Comparison of ENCODE assay signal across 19 cellular contexts in the genomic region with DNA sequence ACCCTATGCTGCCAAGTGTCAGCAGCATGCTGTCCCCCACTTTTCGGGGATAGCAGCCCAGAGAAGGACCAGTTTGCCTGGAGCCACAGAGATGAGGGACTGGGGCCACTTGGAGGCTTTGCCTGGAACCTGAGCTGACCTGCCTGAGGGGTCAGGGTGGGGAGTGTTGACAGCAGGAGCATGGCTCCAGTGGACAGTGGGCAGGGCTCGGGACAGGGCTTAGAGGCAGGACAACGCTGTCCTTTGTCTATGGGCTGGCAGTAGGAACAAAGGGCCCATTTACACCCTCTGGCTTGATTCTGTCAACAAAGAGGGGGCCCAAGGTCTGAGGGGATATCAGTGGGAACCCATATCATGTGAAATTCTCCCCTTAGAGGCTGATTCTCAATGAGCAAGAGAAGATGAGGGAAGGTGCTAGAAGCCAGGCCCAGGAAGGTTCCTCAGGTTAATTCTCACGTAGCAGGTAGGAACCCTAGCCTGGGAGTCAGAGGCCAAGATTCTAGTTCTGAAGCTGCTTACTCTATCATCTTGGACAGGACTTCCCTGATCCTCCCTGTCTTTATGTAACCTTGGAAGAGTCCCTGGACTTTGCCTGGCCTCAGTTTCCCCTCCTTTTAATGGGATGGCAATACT. TPM values are rescaled to one million over a fixed set of nuclear protein-coding genes. Genes with fewer than 3 reads are reported as not detected.
A peak's percentile ranks its signal among the peaks of the same experiment; 100 is the strongest.
DNase-seq lines count a peak whose midpoint lies in the region; ATAC-seq lines count a peak whose summit lies in the region.
"Had no signal": no experiment of that assay in that cellular context is flagged by ENCODE, and none has a peak within 500 bp of the region (broad histone marks: within the 10 kb centered on the region; RNA-seq: fewer than 3 reads in every experiment).

No MANE protein-coding gene starts in this region.

- H3K4me3 ChIP-seq in MG63 = no peak overlapping the region
- H3K4me3 ChIP-seq: BLaER1 treated with 17β-estradiol and CSF1 and Interleukin-3, amounts not matched to agents 10 nM and 100 nM; cardiac muscle cell; prostate gland had no signal

- CTCF ChIA-PET in activated CD8-positive, alpha-beta memory T cell treated with anti-CD3 and anti-CD28 coated beads, Interleukin-2, amount 10 ng/mL, durations not matched to agents 7 days and 5 days (lab: Charles Lee) = no interaction called here

- no peaks in the 10 kb centered on the region for H3K36me3 ChIP-seq in MG63
- H3K36me3 ChIP-seq: BLaER1 treated with 17β-estradiol and CSF1 and Interleukin-3, amounts not matched to agents 10 nM and 100 nM; cardiac muscle cell; prostate gland had no signal

- no peak for ATAC-seq in activated CD8-positive, alpha-beta memory T cell treated with anti-CD3 and anti-CD28 coated beads, Interleukin-2, amount 10 ng/mL, durations not matched to agents 7 days and 5 days
- no peak for ATAC-seq in GM19328 (IDR thresholded peaks at IDR 0.05; ENCODE audit: unreplicated experiment)

- H3K36me3 Mint-ChIP-seq in activated CD8-positive, alpha-beta memory T cell treated with anti-CD3 and anti-CD28 coated beads, Interleukin-2, amount 10 ng/mL, durations not matched to agents 7 days and 5 days = no peaks in the 10 kb centered on the region
- H3K36me3 Mint-ChIP-seq: activated naive CD8-positive, alpha-beta T cell; immature natural killer cell had no signal

- H3K9me3 Mint-ChIP-seq in activated CD8-positive, alpha-beta memory T cell treated with anti-CD3 and anti-CD28 coated beads, Interleukin-2, amount 10 ng/mL, durations not matched to agents 7 days and 5 days (ENCODE audit: low read depth) = no peaks in the 10 kb centered on the region

- peak; percentile 42 for DNase-seq in activated CD8-positive, alpha-beta memory T cell treated with anti-CD3 and anti-CD28 coated beads for 24 hours
- no peak for DNase-seq in activated CD8-positive, alpha-beta memory T cell treated with anti-CD3 and anti-CD28 coated beads, Interleukin-2, amount 10 ng/mL, durations not matched to agents 7 days and 5 days
- peak; percentile 57 for DNase-seq in ecto neural progenitor cell (ENCODE audit: low spot score)
- peak; percentile 91 for DNase-seq in midbrain (lab: John Stamatoyannopoulos, UW)
- no peak for DNase-seq in stimulated activated CD4-positive, alpha-beta T cell treated with anti-CD3 and anti-CD28 coated beads, Interleukin-4, amount 100 ng/mL, for 1 hour
- DNase-seq in MG63 = no peak
- DNase-seq: activated CD4-positive, alpha-beta T cell treated with anti-CD3 and anti-CD28 coated beads for 48 hours; DMS79; immature natural killer cell; NCI-H146; NCI-H2227 treated with DMSO at 0.1 percent for 48 hours had no signal

- H3K27me3 Mint-ChIP-seq in activated CD8-positive, alpha-beta memory T cell treated with anti-CD3 and anti-CD28 coated beads, Interleukin-2, amount 10 ng/mL, durations not matched to agents 7 days and 5 days = peaks cover 4% of the 10 kb centered on the region
- H3K27me3 Mint-ChIP-seq: activated naive CD8-positive, alpha-beta T cell had no signal

- no peaks in the 10 kb centered on the region for H3K9me3 ChIP-seq in MG63
- H3K9me3 ChIP-seq: prostate gland had no signal

- no peaks in the 10 kb centered on the region for H3K4me1 Mint-ChIP-seq in activated CD8-positive, alpha-beta memory T cell treated with anti-CD3 and anti-CD28 coated beads, Interleukin-2, amount 10 ng/mL, durations not matched to agents 7 days and 5 days
- H3K4me1 Mint-ChIP-seq: immature natural killer cell had no signal

- H3K27ac ChIP-seq in temporal lobe (ENCODE audit: low read depth, low read length) = peak overlapping the region; percentile 100
- H3K27ac ChIP-seq: 22Rv1; BLaER1 treated with 17β-estradiol and CSF1 and Interleukin-3, amounts not matched to agents 10 nM and 100 nM; cardiac muscle cell; prostate gland had no signal

- no peak overlapping the region for H3K27ac Mint-ChIP-seq in activated CD8-positive, alpha-beta memory T cell treated with anti-CD3 and anti-CD28 coated beads, Interleukin-2, amount 10 ng/mL, durations not matched to agents 7 days and 5 days
- H3K27ac Mint-ChIP-seq: activated naive CD8-positive, alpha-beta T cell; immature natural killer cell had no signal

- H3K27me3 ChIP-seq in MG63 = no peaks in the 10 kb centered on the region
- H3K27me3 ChIP-seq: BLaER1 treated with 17β-estradiol and CSF1 and Interleukin-3, amounts not matched to agents 10 nM and 100 nM; cardiac muscle cell had no signal

- no peak overlapping the region for H3K4me3 Mint-ChIP-seq in activated CD8-positive, alpha-beta memory T cell treated with anti-CD3 and anti-CD28 coated beads, Interleukin-2, amount 10 ng/mL, durations not matched to agents 7 days and 5 days
- H3K4me3 Mint-ChIP-seq: activated naive CD8-positive, alpha-beta T cell; immature natural killer cell had no signal

RNA-seq across cellular contexts. Expression of gene HHATL, which starts 29.7 kb away (rescaled TPM):
- not detected for total RNA-seq in activated CD8-positive, alpha-beta memory T cell treated with anti-CD3 and anti-CD28 coated beads, Interleukin-2, amount 10 ng/mL, durations not matched to agents 7 days and 5 days
- not detected for total RNA-seq in temporal lobe
- not detected in 2 replicates for total RNA-seq in MG63 (2014; rRNA removed; shearing (Covaris generic); ENCODE audit: low replicate concordance)
- total RNA-seq: LHCN-M2 had no signal

RNA-seq across cellular contexts. Expression of gene CCDC13, which starts 40.7 kb away (rescaled TPM):
- under 1 TPM; 0.35 to 0.41 TPM for total RNA-seq in activated CD8-positive, alpha-beta memory T cell treated with anti-CD3 and anti-CD28 coated beads, Interleukin-2, amount 10 ng/mL, durations not matched to agents 7 days and 5 days
- 2.7 TPM for total RNA-seq in temporal lobe
- 0.59 and 10.2 TPM in 2 replicates for total RNA-seq in MG63 (2014; rRNA removed; shearing (Covaris generic); ENCODE audit: low replicate concordance)

RNA-seq across cellular contexts. Expression of gene KLHL40, which starts 47.0 kb away (rescaled TPM):
- total RNA-seq in activated CD8-positive, alpha-beta memory T cell treated with anti-CD3 and anti-CD28 coated beads, Interleukin-2, amount 10 ng/mL, durations not matched to agents 7 days and 5 days = not detected
- not detected for total RNA-seq in temporal lobe
- total RNA-seq in MG63 (2014; rRNA removed; shearing (Covaris generic); ENCODE audit: low replicate concordance) = not detected in 2 replicates

Comparison
In these comparisons a context has a peak if more than half of its experiments do, and no peak if none do; other contexts are left out.
1. DNase-seq: peak in activated CD8-positive, alpha-beta memory T cell treated with anti-CD3 and anti-CD28 coated beads for 24 hours (single experiment), ecto neural progenitor cell (single experiment) and midbrain (single experiment); none in activated CD8-positive, alpha-beta memory T cell treated with anti-CD3 and anti-CD28 coated beads, Interleukin-2, amount 10 ng/mL, durations not matched to agents 7 days and 5 days (single experiment), stimulated activated CD4-positive, alpha-beta T cell treated with anti-CD3 and anti-CD28 coated beads, Interleukin-4, amount 100 ng/mL, for 1 hour (single experiment) and MG63 (single experiment).